ENCODE assay signal across 8 cellular contexts in genomic region chr22:50304528-50305392, GRCh38. TPM values are rescaled to one million over a fixed set of nuclear protein-coding genes. Genes with fewer than 3 reads are reported as not detected.
DNase-seq lines count a peak whose midpoint lies in the region; ATAC-seq and TF ChIP-seq lines count a peak whose summit lies in the region.

No MANE protein-coding gene starts in this region.

- H3K9me3 Mint-ChIP-seq in neural crest cell = no peaks in the 10 kb centered on the region
- H3K9me3 Mint-ChIP-seq in naive thymus-derived CD8-positive, alpha-beta T cell = peaks cover 0 to 1% (median 0%) of the 10 kb centered on the region in 9 donors

- H3K27me3 Mint-ChIP-seq in neural crest cell (ENCODE audit: low read depth) = peaks cover 3% of the 10 kb centered on the region
- H3K27me3 Mint-ChIP-seq in naive thymus-derived CD8-positive, alpha-beta T cell = peaks cover 4 to 25% (median 7%) of the 10 kb centered on the region in 5 donors

- POLR2A ChIA-PET in naive thymus-derived CD8-positive, alpha-beta T cell (lab: Charles Lee) = interaction anchor here (1.0 to 1.5 kb wide), 4 partner anchors 10 to 19 kb away, joined by 3 to 5 read pairs (median 4); no protein-coding TSS in a partner anchor

- peak overlapping the region in 56 of 59 donors; percentile 7 to 92 (median 79) for H3K4me3 ChIP-seq in dorsolateral prefrontal cortex

- ATAC-seq in HG02970 (IDR thresholded peaks at IDR 0.05; ENCODE audit: low FRiP score, unreplicated experiment) (no peak), GM18505 (IDR thresholded peaks at IDR 0.05; ENCODE audit: unreplicated experiment) (no peak)
- no peak for ATAC-seq in naive thymus-derived CD8-positive, alpha-beta T cell

- peaks cover 0 to 1% (median 0%) of the 10 kb centered on the region in 45 donors for H3K27me3 ChIP-seq in dorsolateral prefrontal cortex

- H3K4me1 Mint-ChIP-seq in neural crest cell = peaks cover 15% of the 10 kb centered on the region
- H3K4me1 Mint-ChIP-seq in naive thymus-derived CD8-positive, alpha-beta T cell = peaks cover 9 to 29% (median 14%) of the 10 kb centered on the region in 4 donors

- H3K36me3 Mint-ChIP-seq in neural crest cell (ENCODE audit: low read depth) = no peaks in the 10 kb centered on the region
- no peaks in the 10 kb centered on the region for H3K36me3 Mint-ChIP-seq in naive thymus-derived CD8-positive, alpha-beta T cell

- TF ChIP-seq CTCF in C4-2B (conservative IDR thresholded peaks at IDR 0.05) (no peak), dorsolateral prefrontal cortex (IDR thresholded peaks at IDR 0.05 in 54 of 56, conservative IDR thresholded peaks at IDR 0.05 in 2 of 56; ENCODE audit: low read depth in 1 of 56, partially characterized antibody in 56 of 56) (no peak), neural crest cell (conservative IDR thresholded peaks at IDR 0.05) (no peak)

- H3K27ac Mint-ChIP-seq in neural crest cell (ENCODE audit: unreplicated experiment) = no peak overlapping the region
- H3K27ac Mint-ChIP-seq in naive thymus-derived CD8-positive, alpha-beta T cell = no peak overlapping the region

- DNase-seq in NCI-H446 (lab: John Stamatoyannopoulos, UW) = peak; percentile 85 to 94
- peak in 4 of 10 donors; percentile 42 to 97 (median 61) for DNase-seq in dorsolateral prefrontal cortex
- DNase-seq in neural crest cell (ENCODE audit: low read depth, low spot score) = no peak
- DNase-seq in stimulated activated CD4-positive, alpha-beta T cell treated with anti-CD3 and anti-CD28 coated beads, Interleukin-2, amount 100 ng/mL, for 48 hours = no peak
- no peak for DNase-seq in naive thymus-derived CD8-positive, alpha-beta T cell

- peak overlapping the region; percentile 98 for H3K27ac ChIP-seq in C4-2B
- H3K27ac ChIP-seq in dorsolateral prefrontal cortex = peak overlapping the region in 58 of 59 donors; percentile 46 to 97 (median 87)

- TF ChIP-seq POLR2A in GM18505 (IDR thresholded peaks at IDR 0.05; ENCODE audit: borderline replicate concordance, extremely low read depth, insufficient read depth, insufficient read length) = no peak

- intact Hi-C loops in dorsolateral prefrontal cortex (cut with DNase I) = no loop called here

- peak overlapping the region; percentile 74 for H3K4me3 Mint-ChIP-seq in neural crest cell
- H3K4me3 Mint-ChIP-seq in naive thymus-derived CD8-positive, alpha-beta T cell = peak overlapping the region in 5 of 10 donors; percentile 26 to 69 (median 48)

RNA-seq across cellular contexts. Expression of gene PLXNB2, which starts 2.7 kb away (rescaled TPM):
- 100 to 1,000 TPM in 7 of 120 experiments, 10 to 100 TPM in 113; 45.2 to 131 (median 74.5) TPM for total RNA-seq in dorsolateral prefrontal cortex
- total RNA-seq in neural crest cell = 128 and 130 TPM in 2 replicates
- 10 to 100 TPM; 14.3 to 16.7 TPM for total RNA-seq in naive thymus-derived CD8-positive, alpha-beta T cell
- 1 to 10 TPM in 2 of 3 donors, under 1 TPM in 1; 0.72 to 4.1 (median 1.1) TPM for polyA plus RNA-seq in naive thymus-derived CD8-positive, alpha-beta T cell

RNA-seq across cellular contexts. Expression of gene DENND6B, which starts 22.1 kb away (rescaled TPM):
- total RNA-seq in dorsolateral prefrontal cortex (10 to 100 TPM; 12.7 to 56.5 (median 38.0) TPM), neural crest cell (18.8 and 22.0 TPM in 2 replicates)
- 1 to 10 TPM; 7.0 to 9.1 TPM for total RNA-seq in naive thymus-derived CD8-positive, alpha-beta T cell
- 1 to 10 TPM in 2 of 3 donors, under 1 TPM in 1; 0.53 to 1.1 (median 1.0) TPM for polyA plus RNA-seq in naive thymus-derived CD8-positive, alpha-beta T cell

RNA-seq across cellular contexts. Expression of gene MAPK11, which starts 34.6 kb away (rescaled TPM):
- total RNA-seq in dorsolateral prefrontal cortex = 10 to 100 TPM; 25.8 to 78.7 (median 55.8) TPM
- total RNA-seq in neural crest cell = 15.9 and 16.3 TPM in 2 replicates
- total RNA-seq in naive thymus-derived CD8-positive, alpha-beta T cell = 1 to 10 TPM in 1 of 2 experiments, under 1 TPM in 1; 0.86 to 1.2 TPM
- under 1 TPM; 0.13 to 0.24 (median 0.16) TPM for polyA plus RNA-seq in naive thymus-derived CD8-positive, alpha-beta T cell

RNA-seq across cellular contexts. Expression of gene PPP6R2, which starts 38.4 kb away (rescaled TPM):
- total RNA-seq in dorsolateral prefrontal cortex (100 to 1,000 TPM in 10 of 120 experiments, 10 to 100 TPM in 110; 66.5 to 112 (median 82.2) TPM), neural crest cell (54.8 and 55.9 TPM in 2 replicates)
- 100 to 1,000 TPM in 1 of 2 experiments, 10 to 100 TPM in 1; 93.3 to 104 TPM for total RNA-seq in naive thymus-derived CD8-positive, alpha-beta T cell
- 10 to 100 TPM; 13.3 to 29.1 (median 17.0) TPM for polyA plus RNA-seq in naive thymus-derived CD8-positive, alpha-beta T cell

RNA-seq across cellular contexts. Expression of gene MAPK12, which starts 43.3 kb away (rescaled TPM):
- total RNA-seq in dorsolateral prefrontal cortex (10 to 100 TPM; 21.8 to 70.3 (median 34.7) TPM), neural crest cell (45.1 and 46.5 TPM in 2 replicates)
- total RNA-seq in naive thymus-derived CD8-positive, alpha-beta T cell = 1 to 10 TPM; 2.1 to 2.9 TPM
- polyA plus RNA-seq in naive thymus-derived CD8-positive, alpha-beta T cell = under 1 TPM in 2 of 3 donors, not detected in 1; 0.02 to 0.03 TPM

Comparison
In these comparisons a context has a peak if more than half of its experiments do, and no peak if none do; other contexts are left out.
1. DNase-seq: peak in NCI-H446 (2 of 2); none in neural crest cell (single experiment), stimulated activated CD4-positive, alpha-beta T cell treated with anti-CD3 and anti-CD28 coated beads, Interleukin-2, amount 100 ng/mL, for 48 hours (0 of 2) and naive thymus-derived CD8-positive, alpha-beta T cell (0 of 10).